In the genomic region with DNA sequence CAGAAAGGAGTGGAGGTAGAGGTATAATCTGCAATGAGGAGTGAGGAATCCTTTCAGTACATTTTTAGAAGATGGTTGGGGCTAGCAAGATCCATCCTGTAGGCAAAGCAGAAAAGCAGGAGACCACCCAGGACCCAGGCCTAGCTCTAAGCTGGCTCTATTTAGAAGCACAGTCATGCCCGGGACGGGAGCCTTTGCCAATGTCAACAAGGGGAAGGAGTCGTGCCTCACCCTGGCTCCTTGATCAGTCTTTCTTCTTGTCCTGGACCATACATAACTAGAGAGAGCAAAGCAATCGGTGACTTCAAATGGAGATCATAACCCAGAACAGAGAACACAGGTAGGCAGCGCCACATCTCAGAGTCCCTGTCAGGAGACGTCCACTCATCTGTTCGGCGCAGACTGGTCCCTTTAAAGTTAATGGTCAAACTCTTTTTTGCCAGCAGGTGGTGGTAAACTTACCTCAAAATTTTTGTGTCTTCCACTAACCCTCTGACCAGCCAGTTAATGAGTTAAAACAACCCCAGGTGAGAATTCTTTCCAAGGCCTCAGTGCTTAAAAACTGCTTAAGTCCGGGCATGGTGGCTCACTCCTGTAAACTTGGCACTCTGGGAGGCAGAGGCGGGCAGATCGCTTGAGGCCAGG, we compare ENCODE assay signal across 14 cellular contexts. TPM values are rescaled to one million over a fixed set of nuclear protein-coding genes. Genes with fewer than 3 reads are reported as not detected.
DNase-seq lines count a peak whose midpoint lies in the region; ATAC-seq, FAIRE-seq and TF ChIP-seq lines count a peak whose summit lies in the region.
"Had no signal": no experiment of that assay in that cellular context is flagged by ENCODE, and none has a peak within 500 bp of the region (broad histone marks: within the 10 kb centered on the region; RNA-seq: fewer than 3 reads in every experiment).

No MANE protein-coding gene starts in this region.

- H3K27me3 ChIP-seq in neural progenitor cell = no peaks in the 10 kb centered on the region
- H3K27me3 ChIP-seq in small intestine (ENCODE audit: control insufficient read depth in 2 of 2, insufficient read depth in 2 of 2, low read length in 2 of 2) = peaks cover 0 to 2% of the 10 kb centered on the region in 2 donors

- H3K79me2 ChIP-seq in neural progenitor cell (ENCODE audit: low read depth) = no peaks in the 10 kb centered on the region

- H3K4me3 Mint-ChIP-seq in WTC11 = no peak overlapping the region
- H3K4me3 Mint-ChIP-seq in neural progenitor cell = no peak overlapping the region
- H3K4me3 Mint-ChIP-seq: stimulated activated memory B cell treated with anti-CD40 and anti-IgM and Interleukin-4, amounts not matched to agents 10 μg/mL and 1 μg/mL and 100 μg/mL, for 72 hours had no signal

- no peak overlapping the region for H3K27ac Mint-ChIP-seq in WTC11
- no peak overlapping the region for H3K27ac Mint-ChIP-seq in neural progenitor cell
- H3K27ac Mint-ChIP-seq: activated T-helper 2 cell treated with anti-CD3 and anti-CD28 coated beads, Interferon-gamma antibody, Interleukin-2, Interleukin-4, amounts not matched to agents 10 μg/mL and 5 μg/mL and 100 μg/mL, durations not matched to agents 14 hours and 24 hours and 36 hours; stimulated activated memory B cell treated with anti-CD40 and anti-IgM and Interleukin-4, amounts not matched to agents 10 μg/mL and 1 μg/mL and 100 μg/mL, for 72 hours had no signal

- H3K4me1 ChIP-seq in neural progenitor cell (peaks cover 3% of the 10 kb centered on the region), small intestine (ENCODE audit: control insufficient read depth in 2 of 2, insufficient read depth in 1 of 2, low read depth in 1 of 2, low read length in 1 of 2) (no peaks in the 10 kb centered on the region)

- H4K20me1 ChIP-seq in neural progenitor cell (ENCODE audit: low read depth) = no peaks in the 10 kb centered on the region

- peak in 2 of 3 experiments; percentile 9 to 10 for DNase-seq in NCI-H1417 (lab: John Stamatoyannopoulos, UW)
- DNase-seq in NCI-H1417 treated with DMSO at 0.1 percent for 48 hours (lab: John Stamatoyannopoulos, UW) = no peak
- no peak for DNase-seq in WTC11 (ENCODE audit: low spot score)
- DNase-seq in neural progenitor cell (ENCODE audit: low spot score) = peak; percentile 35
- DNase-seq in small intestine = no peak
- DNase-seq: GDM1 had no signal

- no peaks in the 10 kb centered on the region for H3K27me3 Mint-ChIP-seq in WTC11 (ENCODE audit: low read depth)
- no peaks in the 10 kb centered on the region for H3K27me3 Mint-ChIP-seq in neural progenitor cell (ENCODE audit: insufficient read depth, low read depth)

- 44 to 69% (median 62%) methylated on average over 11 of the region's 11 CpGs for WGBS in small intestine, 3 donors

- H3K9me3 Mint-ChIP-seq in WTC11 (peaks cover 6% of the 10 kb centered on the region), neural progenitor cell (no peaks in the 10 kb centered on the region)
- H3K9me3 Mint-ChIP-seq: activated T-helper 2 cell treated with anti-CD3 and anti-CD28 coated beads, Interferon-gamma antibody, Interleukin-2, Interleukin-4, amounts not matched to agents 10 μg/mL and 5 μg/mL and 100 μg/mL, durations not matched to agents 14 hours and 24 hours and 36 hours had no signal

- no peaks in the 10 kb centered on the region for H3K9me3 ChIP-seq in neural progenitor cell (ENCODE audit: low read depth)
- no peaks in the 10 kb centered on the region for H3K9me3 ChIP-seq in small intestine (ENCODE audit: control insufficient read depth, low read depth)
- H3K9me3 ChIP-seq: neutrophil had no signal

- TF ChIP-seq CTCF in LNCAP (IDR thresholded peaks at IDR 0.05) = peak; percentile 59
- no peak for TF ChIP-seq CTCF in WTC11 (IDR thresholded peaks at IDR 0.05)
- TF ChIP-seq CTCF in neural progenitor cell (IDR thresholded peaks at IDR 0.05) = peak; percentile 49

- no peaks in the 10 kb centered on the region for H3F3A ChIP-seq in neural progenitor cell (ENCODE audit: low read depth)

- H3K36me3 Mint-ChIP-seq in WTC11 = no peaks in the 10 kb centered on the region
- no peaks in the 10 kb centered on the region for H3K36me3 Mint-ChIP-seq in neural progenitor cell
- H3K36me3 Mint-ChIP-seq: stimulated activated memory B cell treated with anti-CD40 and anti-IgM and Interleukin-4, amounts not matched to agents 10 μg/mL and 1 μg/mL and 100 μg/mL, for 72 hours had no signal

- peaks cover 15% of the 10 kb centered on the region; the same call in 1 of the 2 replicates for H3K4me1 Mint-ChIP-seq in WTC11
- no peaks in the 10 kb centered on the region for H3K4me1 Mint-ChIP-seq in neural progenitor cell
- H3K4me1 Mint-ChIP-seq: stimulated activated memory B cell treated with anti-CD40 and anti-IgM and Interleukin-4, amounts not matched to agents 10 μg/mL and 1 μg/mL and 100 μg/mL, for 72 hours had no signal

- H3K27ac ChIP-seq in neural progenitor cell (no peak overlapping the region), small intestine (ENCODE audit: low read depth in 1 of 2, low read length in 1 of 2) (no peak overlapping the region)
- H3K27ac ChIP-seq: cardiac muscle cell, neutrophil had no signal

- no peak overlapping the region for H3K9ac ChIP-seq in neural progenitor cell

- H3K36me3 ChIP-seq in neural progenitor cell (no peaks in the 10 kb centered on the region), small intestine (ENCODE audit: control insufficient read depth in 2 of 2, insufficient read depth in 2 of 2, low read length in 2 of 2) (no peaks in the 10 kb centered on the region)
- H3K36me3 ChIP-seq: cardiac muscle cell, neutrophil had no signal

- POLR2A ChIA-PET in WTC11 (lab: Charles Lee) = no interaction called here

- CTCF ChIA-PET in WTC11 (lab: Charles Lee) = interaction anchor here (1.0 to 4.9 kb wide), 6 partner anchors 8 to 255 kb away, joined by 3 to 29 read pairs (median 12); a partner anchor contains a TSS

- H3K4me3 ChIP-seq in neural progenitor cell (no peak overlapping the region), small intestine (ENCODE audit: low read depth in 1 of 2, low read length in 2 of 2) (no peak overlapping the region)
- H3K4me3 ChIP-seq: cardiac muscle cell had no signal

- H3K4me2 ChIP-seq in neural progenitor cell = no peak overlapping the region

- no peak overlapping the region for H2AFZ ChIP-seq in neural progenitor cell (replicated peaks)

- ATAC-seq in WTC11 (peak; percentile 80), HG02884 (IDR thresholded peaks at IDR 0.05; ENCODE audit: unreplicated experiment) (no peak), HG03521 (IDR thresholded peaks at IDR 0.05; ENCODE audit: unreplicated experiment) (no peak)
- ATAC-seq: activated CD4-positive, CD25-positive, alpha-beta regulatory T cell treated with anti-CD3 and anti-CD28 coated beads, Interleukin-2, amount 50 U/mL, for 24 hours; stimulated activated memory B cell treated with anti-CD40 and anti-IgM and Interleukin-4, amounts not matched to agents 10 μg/mL and 1 μg/mL and 100 μg/mL, for 72 hours had no signal

- FAIRE-seq in small intestine (lab: Jason Lieb, UNC) = no peak

TF ChIP-seq in WTC11, 78 proteins besides CTCF, POLR2A, EP300 and RAD21:
- TF ChIP-seq ZNF138 (CRISPR knock-in tag; conservative IDR thresholded peaks at IDR 0.05) (no peak), JAZF1 (CRISPR knock-in tag; IDR thresholded peaks at IDR 0.05) (no peak), GRHL2 (CRISPR knock-in tag; IDR thresholded peaks at IDR 0.05; ENCODE audit: insufficient replicate concordance, severe bottlenecking) (no peak), MYBL2 (CRISPR knock-in tag; IDR thresholded peaks at IDR 0.05) (no peak)
- TF ChIP-seq, protein P1, sequence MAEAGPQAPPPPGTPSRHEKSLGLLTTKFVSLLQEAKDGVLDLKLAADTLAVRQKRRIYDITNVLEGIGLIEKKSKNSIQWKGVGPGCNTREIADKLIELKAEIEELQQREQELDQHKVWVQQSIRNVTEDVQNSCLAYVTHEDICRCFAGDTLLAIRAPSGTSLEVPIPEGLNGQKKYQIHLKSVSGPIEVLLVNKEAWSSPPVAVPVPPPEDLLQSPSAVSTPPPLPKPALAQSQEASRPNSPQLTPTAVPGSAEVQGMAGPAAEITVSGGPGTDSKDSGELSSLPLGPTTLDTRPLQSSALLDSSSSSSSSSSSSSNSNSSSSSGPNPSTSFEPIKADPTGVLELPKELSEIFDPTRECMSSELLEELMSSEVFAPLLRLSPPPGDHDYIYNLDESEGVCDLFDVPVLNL (CRISPR knock-in tag; IDR thresholded peaks at IDR 0.05; ENCODE audit: borderline replicate concordance, low read depth) = no peak

RNA-seq across cellular contexts. Expression of a gene that starts 8.0 kb away (rescaled TPM):
- 0.14 to 0.27 TPM (median 0.15 TPM) in 3 replicates for total RNA-seq in WTC11 (2021)
- total RNA-seq in neural progenitor cell (ENCODE audit: low replicate concordance) = not detected in 2 replicates
- polyA plus RNA-seq in small intestine = not detected
- total RNA-seq: activated T-helper 2 cell treated with anti-CD3 and anti-CD28 coated beads, Interferon-gamma antibody, Interleukin-2, Interleukin-4, amounts not matched to agents 10 μg/mL and 5 μg/mL and 100 μg/mL, durations not matched to agents 14 hours and 24 hours and 36 hours; cardiac muscle cell had no signal
- polyA plus RNA-seq: cardiac muscle cell had no signal

Comparison
In these comparisons a context has a peak if more than half of its experiments do, and no peak if none do; other contexts are left out.
1. DNase-seq: peak in NCI-H1417 (2 of 3) and neural progenitor cell (single experiment); none in NCI-H1417 treated with DMSO at 0.1 percent for 48 hours (single experiment), WTC11 (single experiment) and small intestine (single experiment).